19 cellular contexts compared by ENCODE assay signal in the genomic region with DNA sequence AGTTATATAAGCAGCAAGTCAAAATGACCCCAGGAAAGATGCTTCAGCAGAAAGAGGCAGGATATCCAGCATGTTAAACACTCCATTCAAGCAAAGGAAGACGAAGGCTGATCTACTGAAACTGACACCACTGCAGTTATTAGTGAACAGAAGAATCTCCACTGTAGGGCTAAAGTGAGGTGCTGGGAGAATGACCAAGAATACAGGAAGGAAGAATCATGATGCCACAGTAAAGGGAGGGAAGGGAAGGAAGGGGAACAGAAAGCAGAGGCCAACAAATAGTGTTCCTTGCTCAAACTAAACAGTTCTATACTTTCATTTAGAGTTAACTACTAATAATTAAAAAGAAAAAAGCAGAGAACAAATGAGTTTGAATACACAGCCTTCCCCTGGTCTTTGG.
DNase-seq lines count a peak whose midpoint lies in the region; ATAC-seq lines count a peak whose summit lies in the region.
"Had no signal": no experiment of that assay in that cellular context is flagged by ENCODE, and none has a peak within 500 bp of the region (broad histone marks: within the 10 kb centered on the region; RNA-seq: fewer than 3 reads in every experiment).

No MANE protein-coding gene starts in this region.

- no peak for ATAC-seq in activated naive CD8-positive, alpha-beta T cell treated with anti-CD3 and anti-CD28 coated beads, Interleukin-2, amount 50 U/mL, for 24 hours
- ATAC-seq in HG03571 (IDR thresholded peaks at IDR 0.05; ENCODE audit: unreplicated experiment) (no peak), GM18861 (IDR thresholded peaks at IDR 0.05; ENCODE audit: unreplicated experiment) (no peak), GM21515 (IDR thresholded peaks at IDR 0.05; ENCODE audit: unreplicated experiment) (no peak)
- ATAC-seq: A549 had no signal

- peaks cover 56% of the 10 kb centered on the region for H3K4me1 Mint-ChIP-seq in activated naive CD8-positive, alpha-beta T cell (ENCODE audit: low read depth)
- H3K4me1 Mint-ChIP-seq in activated naive CD8-positive, alpha-beta T cell treated with anti-CD3 and anti-CD28 coated beads, Interleukin-2, amount 50 U/mL, for 24 hours = peaks cover 70% of the 10 kb centered on the region
- H3K4me1 Mint-ChIP-seq in dendritic cell treated with granulocyte-macrophage colony-stimulating factor and Interleukin-4, amounts not matched to agents 40 ng/mL and 50 ng/mL, for 4 days (ENCODE audit: low read depth) = peaks cover 52% of the 10 kb centered on the region

- peak overlapping the region; percentile 9 for H3K27ac ChIP-seq in temporal lobe (ENCODE audit: low read depth, low read length)
- H3K27ac ChIP-seq: A549, parathyroid adenoma had no signal

- H3K36me3 Mint-ChIP-seq in activated naive CD8-positive, alpha-beta T cell = peaks cover 2% of the 10 kb centered on the region
- peaks cover 18% of the 10 kb centered on the region for H3K36me3 Mint-ChIP-seq in activated naive CD8-positive, alpha-beta T cell treated with anti-CD3 and anti-CD28 coated beads, Interleukin-2, amount 50 U/mL, for 24 hours (ENCODE audit: low read depth)
- peaks cover 7% of the 10 kb centered on the region for H3K36me3 Mint-ChIP-seq in dendritic cell treated with granulocyte-macrophage colony-stimulating factor and Interleukin-4, amounts not matched to agents 40 ng/mL and 50 ng/mL, for 4 days (ENCODE audit: low read depth)

- peak overlapping the region; percentile 11 for H3K27ac Mint-ChIP-seq in activated naive CD8-positive, alpha-beta T cell
- H3K27ac Mint-ChIP-seq in activated naive CD8-positive, alpha-beta T cell treated with anti-CD3 and anti-CD28 coated beads, Interleukin-2, amount 50 U/mL, for 24 hours = no peak overlapping the region
- H3K27ac Mint-ChIP-seq in dendritic cell treated with granulocyte-macrophage colony-stimulating factor and Interleukin-4, amounts not matched to agents 40 ng/mL and 50 ng/mL, for 4 days = peak overlapping the region; percentile 47
- H3K27ac Mint-ChIP-seq: HFFc6; T-helper 2 cell treated with Interferon-gamma antibody and Interleukin-4, amounts not matched to agents 5 μg/mL and 100 μg/mL, for 36 hours had no signal

- intact Hi-C loops in dendritic cell treated with granulocyte-macrophage colony-stimulating factor and Interleukin-4, amounts not matched to agents 40 ng/mL and 50 ng/mL, for 4 days (cut with micrococcal nuclease) = loop anchor here (5.0 kb wide), 1 partner anchor 33 kb away; no protein-coding TSS in a partner anchor

- no peaks in the 10 kb centered on the region for H3K9me3 Mint-ChIP-seq in activated naive CD8-positive, alpha-beta T cell (ENCODE audit: low read depth)
- no peaks in the 10 kb centered on the region for H3K9me3 Mint-ChIP-seq in activated naive CD8-positive, alpha-beta T cell treated with anti-CD3 and anti-CD28 coated beads, Interleukin-2, amount 50 U/mL, for 24 hours
- H3K9me3 Mint-ChIP-seq in dendritic cell treated with granulocyte-macrophage colony-stimulating factor and Interleukin-4, amounts not matched to agents 40 ng/mL and 50 ng/mL, for 4 days = no peaks in the 10 kb centered on the region
- H3K9me3 Mint-ChIP-seq: HFFc6; T-helper 2 cell treated with Interferon-gamma antibody and Interleukin-4, amounts not matched to agents 5 μg/mL and 100 μg/mL, for 36 hours had no signal

- H3K4me3 Mint-ChIP-seq in activated naive CD8-positive, alpha-beta T cell = no peak overlapping the region
- H3K4me3 Mint-ChIP-seq in activated naive CD8-positive, alpha-beta T cell treated with anti-CD3 and anti-CD28 coated beads, Interleukin-2, amount 50 U/mL, for 24 hours = no peak overlapping the region
- no peak overlapping the region for H3K4me3 Mint-ChIP-seq in dendritic cell treated with granulocyte-macrophage colony-stimulating factor and Interleukin-4, amounts not matched to agents 40 ng/mL and 50 ng/mL, for 4 days
- H3K4me3 Mint-ChIP-seq: HFFc6; T-helper 2 cell treated with Interferon-gamma antibody and Interleukin-4, amounts not matched to agents 5 μg/mL and 100 μg/mL, for 36 hours had no signal

- H3K27me3 Mint-ChIP-seq in activated naive CD8-positive, alpha-beta T cell = no peaks in the 10 kb centered on the region
- H3K27me3 Mint-ChIP-seq in activated naive CD8-positive, alpha-beta T cell treated with anti-CD3 and anti-CD28 coated beads, Interleukin-2, amount 50 U/mL, for 24 hours = no peaks in the 10 kb centered on the region
- no peaks in the 10 kb centered on the region for H3K27me3 Mint-ChIP-seq in dendritic cell treated with granulocyte-macrophage colony-stimulating factor and Interleukin-4, amounts not matched to agents 40 ng/mL and 50 ng/mL, for 4 days

- DNase-seq in activated naive CD8-positive, alpha-beta T cell treated with anti-CD3 and anti-CD28 coated beads, Interleukin-2, amount 50 U/mL, for 24 hours = no peak
- DNase-seq in NOMO-1 (lab: John Stamatoyannopoulos, UW; ENCODE audit: unreplicated experiment in 2 of 2) = peak; percentile 41 to 83
- DNase-seq: activated CD4-positive, alpha-beta T cell treated with anti-CD3 and anti-CD28 coated beads for 48 hours; cerebellar nuclear complex; GF-D8; HFFc6; Karpas-422; NCI-H1694 treated with DMSO at 0.1 percent for 48 hours; NCI-H526; stomach had no signal
